2 cellular contexts compared by ENCODE assay signal in genomic region chr14:89267163-89267562, GRCh38.
TF ChIP-seq lines count a peak whose summit lies in the region.

No MANE protein-coding gene starts in this region.

TF ChIP-seq in GM23338, 12 proteins besides CTCF, POLR2A, EP300 and RAD21:
- TF ChIP-seq EZH2phosphoT487 (IDR thresholded peaks at IDR 0.05; ENCODE audit: unreplicated experiment): no peak
- TF ChIP-seq, protein P1, sequence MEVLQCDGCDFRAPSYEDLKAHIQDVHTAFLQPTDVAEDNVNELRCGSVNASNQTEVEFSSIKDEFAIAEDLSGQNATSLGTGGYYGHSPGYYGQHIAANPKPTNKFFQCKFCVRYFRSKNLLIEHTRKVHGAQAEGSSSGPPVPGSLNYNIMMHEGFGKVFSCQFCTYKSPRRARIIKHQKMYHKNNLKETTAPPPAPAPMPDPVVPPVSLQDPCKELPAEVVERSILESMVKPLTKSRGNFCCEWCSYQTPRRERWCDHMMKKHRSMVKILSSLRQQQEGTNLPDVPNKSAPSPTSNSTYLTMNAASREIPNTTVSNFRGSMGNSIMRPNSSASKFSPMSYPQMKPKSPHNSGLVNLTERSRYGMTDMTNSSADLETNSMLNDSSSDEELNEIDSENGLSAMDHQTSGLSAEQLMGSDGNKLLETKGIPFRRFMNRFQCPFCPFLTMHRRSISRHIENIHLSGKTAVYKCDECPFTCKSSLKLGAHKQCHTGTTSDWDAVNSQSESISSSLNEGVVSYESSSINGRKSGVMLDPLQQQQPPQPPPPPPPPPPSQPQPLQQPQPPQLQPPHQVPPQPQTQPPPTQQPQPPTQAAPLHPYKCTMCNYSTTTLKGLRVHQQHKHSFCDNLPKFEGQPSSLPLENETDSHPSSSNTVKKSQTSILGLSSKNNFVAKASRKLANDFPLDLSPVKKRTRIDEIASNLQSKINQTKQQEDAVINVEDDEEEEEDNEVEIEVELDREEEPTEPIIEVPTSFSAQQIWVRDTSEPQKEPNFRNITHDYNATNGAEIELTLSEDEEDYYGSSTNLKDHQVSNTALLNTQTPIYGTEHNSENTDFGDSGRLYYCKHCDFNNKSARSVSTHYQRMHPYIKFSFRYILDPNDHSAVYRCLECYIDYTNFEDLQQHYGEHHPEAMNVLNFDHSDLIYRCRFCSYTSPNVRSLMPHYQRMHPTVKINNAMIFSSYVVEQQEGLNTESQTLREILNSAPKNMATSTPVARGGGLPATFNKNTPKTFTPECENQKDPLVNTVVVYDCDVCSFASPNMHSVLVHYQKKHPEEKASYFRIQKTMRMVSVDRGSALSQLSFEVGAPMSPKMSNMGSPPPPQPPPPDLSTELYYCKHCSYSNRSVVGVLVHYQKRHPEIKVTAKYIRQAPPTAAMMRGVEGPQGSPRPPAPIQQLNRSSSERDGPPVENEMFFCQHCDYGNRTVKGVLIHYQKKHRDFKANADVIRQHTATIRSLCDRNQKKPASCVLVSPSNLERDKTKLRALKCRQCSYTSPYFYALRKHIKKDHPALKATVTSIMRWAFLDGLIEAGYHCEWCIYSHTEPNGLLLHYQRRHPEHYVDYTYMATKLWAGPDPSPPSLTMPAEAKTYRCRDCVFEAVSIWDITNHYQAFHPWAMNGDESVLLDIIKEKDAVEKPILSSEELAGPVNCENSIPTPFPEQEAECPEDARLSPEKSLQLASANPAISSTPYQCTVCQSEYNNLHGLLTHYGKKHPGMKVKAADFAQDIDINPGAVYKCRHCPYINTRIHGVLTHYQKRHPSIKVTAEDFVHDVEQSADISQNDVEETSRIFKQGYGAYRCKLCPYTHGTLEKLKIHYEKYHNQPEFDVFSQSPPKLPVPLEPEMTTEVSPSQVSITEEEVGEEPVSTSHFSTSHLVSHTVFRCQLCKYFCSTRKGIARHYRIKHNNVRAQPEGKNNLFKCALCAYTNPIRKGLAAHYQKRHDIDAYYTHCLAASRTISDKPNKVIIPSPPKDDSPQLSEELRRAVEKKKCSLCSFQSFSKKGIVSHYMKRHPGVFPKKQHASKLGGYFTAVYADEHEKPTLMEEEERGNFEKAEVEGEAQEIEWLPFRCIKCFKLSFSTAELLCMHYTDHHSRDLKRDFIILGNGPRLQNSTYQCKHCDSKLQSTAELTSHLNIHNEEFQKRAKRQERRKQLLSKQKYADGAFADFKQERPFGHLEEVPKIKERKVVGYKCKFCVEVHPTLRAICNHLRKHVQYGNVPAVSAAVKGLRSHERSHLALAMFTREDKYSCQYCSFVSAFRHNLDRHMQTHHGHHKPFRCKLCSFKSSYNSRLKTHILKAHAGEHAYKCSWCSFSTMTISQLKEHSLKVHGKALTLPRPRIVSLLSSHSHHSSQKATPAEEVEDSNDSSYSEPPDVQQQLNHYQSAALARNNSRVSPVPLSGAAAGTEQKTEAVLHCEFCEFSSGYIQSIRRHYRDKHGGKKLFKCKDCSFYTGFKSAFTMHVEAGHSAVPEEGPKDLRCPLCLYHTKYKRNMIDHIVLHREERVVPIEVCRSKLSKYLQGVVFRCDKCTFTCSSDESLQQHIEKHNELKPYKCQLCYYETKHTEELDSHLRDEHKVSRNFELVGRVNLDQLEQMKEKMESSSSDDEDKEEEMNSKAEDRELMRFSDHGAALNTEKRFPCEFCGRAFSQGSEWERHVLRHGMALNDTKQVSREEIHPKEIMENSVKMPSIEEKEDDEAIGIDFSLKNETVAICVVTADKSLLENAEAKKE (CRISPR knock-in tag; IDR thresholded peaks at IDR 0.05): no peak
- TF ChIP-seq, protein P2, sequence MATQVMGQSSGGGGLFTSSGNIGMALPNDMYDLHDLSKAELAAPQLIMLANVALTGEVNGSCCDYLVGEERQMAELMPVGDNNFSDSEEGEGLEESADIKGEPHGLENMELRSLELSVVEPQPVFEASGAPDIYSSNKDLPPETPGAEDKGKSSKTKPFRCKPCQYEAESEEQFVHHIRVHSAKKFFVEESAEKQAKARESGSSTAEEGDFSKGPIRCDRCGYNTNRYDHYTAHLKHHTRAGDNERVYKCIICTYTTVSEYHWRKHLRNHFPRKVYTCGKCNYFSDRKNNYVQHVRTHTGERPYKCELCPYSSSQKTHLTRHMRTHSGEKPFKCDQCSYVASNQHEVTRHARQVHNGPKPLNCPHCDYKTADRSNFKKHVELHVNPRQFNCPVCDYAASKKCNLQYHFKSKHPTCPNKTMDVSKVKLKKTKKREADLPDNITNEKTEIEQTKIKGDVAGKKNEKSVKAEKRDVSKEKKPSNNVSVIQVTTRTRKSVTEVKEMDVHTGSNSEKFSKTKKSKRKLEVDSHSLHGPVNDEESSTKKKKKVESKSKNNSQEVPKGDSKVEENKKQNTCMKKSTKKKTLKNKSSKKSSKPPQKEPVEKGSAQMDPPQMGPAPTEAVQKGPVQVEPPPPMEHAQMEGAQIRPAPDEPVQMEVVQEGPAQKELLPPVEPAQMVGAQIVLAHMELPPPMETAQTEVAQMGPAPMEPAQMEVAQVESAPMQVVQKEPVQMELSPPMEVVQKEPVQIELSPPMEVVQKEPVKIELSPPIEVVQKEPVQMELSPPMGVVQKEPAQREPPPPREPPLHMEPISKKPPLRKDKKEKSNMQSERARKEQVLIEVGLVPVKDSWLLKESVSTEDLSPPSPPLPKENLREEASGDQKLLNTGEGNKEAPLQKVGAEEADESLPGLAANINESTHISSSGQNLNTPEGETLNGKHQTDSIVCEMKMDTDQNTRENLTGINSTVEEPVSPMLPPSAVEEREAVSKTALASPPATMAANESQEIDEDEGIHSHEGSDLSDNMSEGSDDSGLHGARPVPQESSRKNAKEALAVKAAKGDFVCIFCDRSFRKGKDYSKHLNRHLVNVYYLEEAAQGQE (IDR thresholded peaks at IDR 0.05; ENCODE audit: unreplicated experiment): no peak

TF ChIP-seq in IMR-90, 13 proteins besides CTCF, POLR2A, EP300 and RAD21:
- no peak for TF ChIP-seq MAZ (IDR thresholded peaks at IDR 0.05; ENCODE audit: borderline replicate concordance, low read depth, low read length)
- no peak for TF ChIP-seq USF2 (IDR thresholded peaks at IDR 0.05; ENCODE audit: low read depth, low read length)
- no peak for TF ChIP-seq CHD1 (IDR thresholded peaks at IDR 0.05; ENCODE audit: low read depth, low read length)
- TF ChIP-seq RFX5 (IDR thresholded peaks at IDR 0.05; ENCODE audit: low read depth, low read length): no peak
- TF ChIP-seq SMC3 (IDR thresholded peaks at IDR 0.05; ENCODE audit: low read depth, low read length): no peak
- no peak for TF ChIP-seq NFE2L2 (IDR thresholded peaks at IDR 0.05; ENCODE audit: low read depth, low read length)
- no peak for TF ChIP-seq FOS (IDR thresholded peaks at IDR 0.05; ENCODE audit: low read depth, low read length)
- TF ChIP-seq, protein P3, sequence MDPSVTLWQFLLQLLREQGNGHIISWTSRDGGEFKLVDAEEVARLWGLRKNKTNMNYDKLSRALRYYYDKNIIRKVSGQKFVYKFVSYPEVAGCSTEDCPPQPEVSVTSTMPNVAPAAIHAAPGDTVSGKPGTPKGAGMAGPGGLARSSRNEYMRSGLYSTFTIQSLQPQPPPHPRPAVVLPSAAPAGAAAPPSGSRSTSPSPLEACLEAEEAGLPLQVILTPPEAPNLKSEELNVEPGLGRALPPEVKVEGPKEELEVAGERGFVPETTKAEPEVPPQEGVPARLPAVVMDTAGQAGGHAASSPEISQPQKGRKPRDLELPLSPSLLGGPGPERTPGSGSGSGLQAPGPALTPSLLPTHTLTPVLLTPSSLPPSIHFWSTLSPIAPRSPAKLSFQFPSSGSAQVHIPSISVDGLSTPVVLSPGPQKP (IDR thresholded peaks at IDR 0.05; ENCODE audit: borderline replicate concordance, low read depth, low read length): no peak
- TF ChIP-seq MXI1 (IDR thresholded peaks at IDR 0.05; ENCODE audit: borderline replicate concordance, low read depth, low read length): no peak
- no peak for TF ChIP-seq CEBPB (IDR thresholded peaks at IDR 0.05; ENCODE audit: low read depth, low read length)
- TF ChIP-seq BHLHE40 (IDR thresholded peaks at IDR 0.05; ENCODE audit: low read depth, low read length): no peak
- TF ChIP-seq RCOR1 (IDR thresholded peaks at IDR 0.05; ENCODE audit: insufficient replicate concordance, low read length): no peak
- no peak for TF ChIP-seq MAFK (IDR thresholded peaks at IDR 0.05; ENCODE audit: low read depth, low read length)
